In the genomic region with DNA sequence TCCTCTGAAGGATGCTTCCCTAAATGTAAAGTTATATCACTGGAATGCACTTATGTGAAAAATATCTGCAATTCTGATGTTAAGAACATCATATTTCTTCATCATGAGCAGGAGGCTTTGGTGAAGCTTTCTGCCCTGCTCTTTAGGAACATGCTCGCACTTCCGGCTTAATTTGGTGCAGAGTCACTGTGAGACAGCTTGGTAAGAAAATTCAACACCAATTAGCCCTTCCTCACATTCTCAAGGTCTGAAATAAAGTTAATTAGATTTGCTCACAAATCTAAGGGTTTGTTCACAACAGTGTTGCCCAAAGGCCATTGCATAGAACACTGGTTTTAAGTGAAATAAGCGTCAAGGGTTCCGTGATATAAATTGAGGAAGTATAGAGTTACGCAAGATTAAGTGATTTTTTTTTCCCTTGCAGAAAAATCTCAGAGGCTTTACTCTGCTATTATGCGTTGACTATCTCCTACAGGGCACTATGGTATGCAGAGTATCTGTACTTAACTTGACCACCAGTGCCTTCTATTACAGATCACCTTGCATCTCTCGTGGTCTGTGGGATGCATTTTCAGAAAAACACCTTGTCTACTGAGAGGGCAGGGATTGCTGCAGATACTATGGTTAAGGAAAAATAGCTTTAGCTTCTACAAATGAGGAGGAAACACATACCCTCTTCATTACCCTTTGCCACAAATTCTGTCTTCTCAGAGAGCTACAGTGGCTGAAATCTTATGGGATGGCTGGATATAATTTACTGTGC, we compare ENCODE assay signal across 27 cellular contexts.
"Had no signal": no experiment of that assay in that cellular context is flagged by ENCODE, and none has a peak within 500 bp of the region (broad histone marks: within the 10 kb centered on the region; RNA-seq: fewer than 3 reads in every experiment).

No MANE protein-coding gene starts in this region.

- H3K9me3 Mint-ChIP-seq: type B pancreatic cell had no signal

- H3K27me3 ChIP-seq: brain microvascular endothelial cell, dorsolateral prefrontal cortex, testis had no signal

- H3K36me3 Mint-ChIP-seq: activated naive CD4-positive, alpha-beta T cell treated with anti-CD3 and anti-CD28 coated beads, Interleukin-2, amount 10 ng/mL, durations not matched to agents 7 days and 5 days; natural killer cell; stimulated activated memory B cell treated with anti-CD40 and anti-IgM and Interleukin-4, amounts not matched to agents 10 μg/mL and 1 μg/mL and 100 μg/mL, for 72 hours; type B pancreatic cell had no signal

- FAIRE-seq: colon, endometrium had no signal

- H3K27ac ChIP-seq: brain microvascular endothelial cell, dorsolateral prefrontal cortex, lower lobe of right lung, spleen, testis had no signal

- H3K4me1 Mint-ChIP-seq: activated CD4-positive, alpha-beta T cell treated with anti-CD3 and anti-CD28 coated beads, Interleukin-2, amount 10 ng/mL, durations not matched to agents 7 days and 5 days; activated naive CD4-positive, alpha-beta T cell treated with anti-CD3 and anti-CD28 coated beads, Interleukin-2, amount 10 ng/mL, durations not matched to agents 7 days and 5 days; activated naive CD8-positive, alpha-beta T cell treated with anti-CD3 and anti-CD28 coated beads, Interleukin-2, amount 50 U/mL, for 24 hours; natural killer cell; stimulated activated memory B cell treated with anti-CD40 and anti-IgM and Interleukin-4, amounts not matched to agents 10 μg/mL and 1 μg/mL and 100 μg/mL, for 72 hours had no signal

- H3K4me1 ChIP-seq: lower lobe of right lung, spleen, testis had no signal

- H3K36me3 ChIP-seq: brain microvascular endothelial cell, lower lobe of right lung, spleen had no signal

- H3K27ac Mint-ChIP-seq: activated CD4-positive, alpha-beta T cell treated with anti-CD3 and anti-CD28 coated beads, Interleukin-2, amount 10 ng/mL, durations not matched to agents 7 days and 5 days; activated CD8-positive, alpha-beta T cell treated with anti-CD3 and anti-CD28 coated beads, Interleukin-2, amount 10 ng/mL, durations not matched to agents 7 days and 5 days; activated naive CD4-positive, alpha-beta T cell treated with anti-CD3 and anti-CD28 coated beads, Interleukin-2, amount 10 ng/mL, durations not matched to agents 7 days and 5 days; activated naive CD8-positive, alpha-beta T cell treated with anti-CD3 and anti-CD28 coated beads, Interleukin-2, amount 50 U/mL, for 24 hours; activated T-cell treated with anti-CD3 and anti-CD28 coated beads, Interleukin-2, amount 50 U/mL, for 24 hours; natural killer cell; stimulated activated memory B cell treated with anti-CD40 and anti-IgM and Interleukin-4, amounts not matched to agents 10 μg/mL and 1 μg/mL and 100 μg/mL, for 72 hours; type B pancreatic cell had no signal

- H3K9me3 ChIP-seq: lower lobe of right lung, testis had no signal

- ATAC-seq: activated CD4-positive, CD25-positive, alpha-beta regulatory T cell treated with anti-CD3 and anti-CD28 coated beads, Interleukin-2, amount 50 U/mL, for 24 hours; activated CD8-positive, alpha-beta T cell treated with anti-CD3 and anti-CD28 coated beads, Interleukin-2, amount 10 ng/mL, durations not matched to agents 7 days and 5 days; activated naive CD8-positive, alpha-beta T cell treated with anti-CD3 and anti-CD28 coated beads, Interleukin-2, amount 50 U/mL, for 24 hours; left colon; lower lobe of right lung; natural killer cell; stimulated activated memory B cell treated with anti-CD40 and anti-IgM and Interleukin-4, amounts not matched to agents 10 μg/mL and 1 μg/mL and 100 μg/mL, for 72 hours had no signal

- H3K4me3 ChIP-seq: dorsolateral prefrontal cortex, lower lobe of right lung, spleen, testis had no signal

- H3K4me3 Mint-ChIP-seq: activated CD4-positive, alpha-beta T cell treated with anti-CD3 and anti-CD28 coated beads, Interleukin-2, amount 10 ng/mL, durations not matched to agents 7 days and 5 days; activated CD8-positive, alpha-beta T cell treated with anti-CD3 and anti-CD28 coated beads, Interleukin-2, amount 10 ng/mL, durations not matched to agents 7 days and 5 days; activated naive CD4-positive, alpha-beta T cell treated with anti-CD3 and anti-CD28 coated beads, Interleukin-2, amount 10 ng/mL, durations not matched to agents 7 days and 5 days; activated naive CD8-positive, alpha-beta T cell treated with anti-CD3 and anti-CD28 coated beads, Interleukin-2, amount 50 U/mL, for 24 hours; activated T-cell treated with anti-CD3 and anti-CD28 coated beads, Interleukin-2, amount 50 U/mL, for 24 hours; natural killer cell; stimulated activated memory B cell treated with anti-CD40 and anti-IgM and Interleukin-4, amounts not matched to agents 10 μg/mL and 1 μg/mL and 100 μg/mL, for 72 hours; type B pancreatic cell had no signal

- H3K27me3 Mint-ChIP-seq: activated CD4-positive, alpha-beta T cell treated with anti-CD3 and anti-CD28 coated beads, Interleukin-2, amount 10 ng/mL, durations not matched to agents 7 days and 5 days; activated naive CD4-positive, alpha-beta T cell treated with anti-CD3 and anti-CD28 coated beads, Interleukin-2, amount 10 ng/mL, durations not matched to agents 7 days and 5 days; activated naive CD8-positive, alpha-beta T cell treated with anti-CD3 and anti-CD28 coated beads, Interleukin-2, amount 50 U/mL, for 24 hours; activated T-cell treated with anti-CD3 and anti-CD28 coated beads, Interleukin-2, amount 50 U/mL, for 24 hours; stimulated activated memory B cell treated with anti-CD40 and anti-IgM and Interleukin-4, amounts not matched to agents 10 μg/mL and 1 μg/mL and 100 μg/mL, for 72 hours had no signal

- DNase-seq: activated CD4-positive, alpha-beta T cell treated with anti-CD3 and anti-CD28 coated beads, Interleukin-2, amount 10 ng/mL, durations not matched to agents 7 days and 5 days; activated CD8-positive, alpha-beta T cell treated with anti-CD3 and anti-CD28 coated beads, Interleukin-2, amount 10 ng/mL, durations not matched to agents 7 days and 5 days; activated naive CD4-positive, alpha-beta T cell treated with anti-CD3 and anti-CD28 coated beads, Interleukin-2, amount 10 ng/mL, durations not matched to agents 7 days and 5 days; activated naive CD8-positive, alpha-beta T cell treated with anti-CD3 and anti-CD28 coated beads, Interleukin-2, amount 50 U/mL, for 24 hours; activated T-cell treated with anti-CD3 and anti-CD28 coated beads, Interleukin-2, amount 50 U/mL, for 24 hours; aorta; brain microvascular endothelial cell; central memory CD4-positive, alpha-beta T cell; dorsolateral prefrontal cortex; erythroblast; foreskin melanocyte; hypothalamus; islet precursor cell; left colon; lower lobe of right lung; natural killer cell; nucleus accumbens; posterior cingulate gyrus; spleen; stimulated activated CD4-positive, alpha-beta T cell treated with anti-CD3 and anti-CD28 coated beads, Interleukin-4, amount 100 ng/mL, for 4 hours; T1000; testis had no signal
